Comparison of ENCODE assay signal across 8 cellular contexts in genomic region chr1:162276493-162276892, GRCh38.
DNase-seq lines count a peak whose midpoint lies in the region; ATAC-seq, FAIRE-seq and TF ChIP-seq lines count a peak whose summit lies in the region.

No MANE protein-coding gene starts in this region.

- H3K27me3 ChIP-seq in OCI-LY1 (ENCODE audit: insufficient read depth, low read length) (no peaks in the 10 kb centered on the region), small intestine (ENCODE audit: control insufficient read depth in 2 of 2, insufficient read depth in 2 of 2, low read length in 2 of 2) (no peaks in the 10 kb centered on the region)

- POLR2A ChIA-PET in AG04449 (lab: Yijun Ruan, JAX), result no interaction called here

- ATAC-seq in HG03520 (IDR thresholded peaks at IDR 0.05; ENCODE audit: unreplicated experiment) (no peak), HG03108 (IDR thresholded peaks at IDR 0.05; ENCODE audit: unreplicated experiment) (no peak)

- H3K4me1 ChIP-seq in OCI-LY1 (ENCODE audit: insufficient read depth, low read length, severe bottlenecking) (no peaks in the 10 kb centered on the region), small intestine (ENCODE audit: control insufficient read depth in 2 of 2, insufficient read depth in 1 of 2, low read depth in 1 of 2, low read length in 1 of 2) (peaks cover 0 to 2% of the 10 kb centered on the region in 2 donors)

- no peaks in the 10 kb centered on the region for H3K36me3 ChIP-seq in OCI-LY1 (ENCODE audit: insufficient read depth, low read length)
- H3K36me3 ChIP-seq in small intestine (ENCODE audit: control insufficient read depth in 2 of 2, insufficient read depth in 2 of 2, low read length in 2 of 2), result no peaks in the 10 kb centered on the region

- H3F3A ChIP-seq in OCI-LY1 (ENCODE audit: insufficient read depth, low read length), result no peaks in the 10 kb centered on the region

- H3K27ac ChIP-seq in OCI-LY1 (ENCODE audit: low read depth, low read length, poor library complexity, severe bottlenecking), result no peak overlapping the region
- no peak overlapping the region for H3K27ac ChIP-seq in small intestine (ENCODE audit: low read depth in 1 of 2, low read length in 1 of 2)

- H4K20me1 ChIP-seq in OCI-LY1 (ENCODE audit: insufficient read depth, low read length), result no peaks in the 10 kb centered on the region

- CTCF ChIA-PET in AG04449 (lab: Yijun Ruan, JAX), result interaction anchor here (0.6 to 3.1 kb wide), 18 partner anchors 9 to 483 kb away, joined by 3 to 47 read pairs (median 4); no protein-coding TSS in a partner anchor

- WGBS in small intestine, 3 donors, result 9 to 34% (median 10%) methylated on average over 1 of the region's 1 CpG

- H3K9me2 ChIP-seq in OCI-LY1 (ENCODE audit: low read depth, low read length), result no peaks in the 10 kb centered on the region

- TF ChIP-seq CTCF in AG04449 (IDR thresholded peaks at IDR 0.05; ENCODE audit: insufficient read depth, low read length, missing control alignments) (peak; percentile 7), OCI-LY1 (IDR thresholded peaks at IDR 0.05; ENCODE audit: low read length) (peak; percentile 34; the same call in 1 of the 2 replicates), epithelial cell of esophagus (IDR thresholded peaks at IDR 0.05; ENCODE audit: insufficient read depth, low read depth, low read length, missing control alignments) (peak; percentile 43)

- no peaks in the 10 kb centered on the region for H3K79me2 ChIP-seq in OCI-LY1 (ENCODE audit: insufficient read depth, low read length)

- no peak for FAIRE-seq in small intestine (lab: Jason Lieb, UNC)

- no peak overlapping the region for H2AFZ ChIP-seq in OCI-LY1 (ENCODE audit: low read length)

- no peak overlapping the region for H3K9ac ChIP-seq in OCI-LY1 (ENCODE audit: low read length)

- H3K4me2 ChIP-seq in OCI-LY1 (ENCODE audit: low read length), result no peak overlapping the region

- DNase-seq in AG04449 (ENCODE audit: low read depth, low spot score) (no peak), H4 (ENCODE audit: low spot score) (peak; percentile 26), epithelial cell of esophagus (ENCODE audit: low read depth) (peak; percentile 38), small intestine (peak; percentile 59), GM19238 (ENCODE audit: insufficient read length, low spot score) (no peak)

- H3K9me3 ChIP-seq in OCI-LY1 (ENCODE audit: low read length) (no peaks in the 10 kb centered on the region), small intestine (ENCODE audit: control insufficient read depth, low read depth) (no peaks in the 10 kb centered on the region)

- H3K4me3 ChIP-seq in AG04449 (ENCODE audit: low read depth, low read length) (no peak overlapping the region), OCI-LY1 (ENCODE audit: low read depth, low read length, poor library complexity, severe bottlenecking) (no peak overlapping the region), epithelial cell of esophagus (ENCODE audit: low read length) (no peak overlapping the region), small intestine (ENCODE audit: low read depth in 1 of 2, low read length in 2 of 2) (no peak overlapping the region)

Comparison
In these comparisons a context has a peak if more than half of its experiments do, and no peak if none do; other contexts are left out.
1. DNase-seq: peak in H4 (single experiment), epithelial cell of esophagus (single experiment) and small intestine (single experiment); none in AG04449 (single experiment) and GM19238 (single experiment).
2. Peak in every context shown above with its lines, with median percentiles within 50 percentile points of each other: CTCF ChIP-seq.